In genomic region chr5:73823508-73823925, GRCh38 we compare ENCODE assay signal across 17 cellular contexts.
A peak's percentile ranks its signal among the peaks of the same experiment; 100 is the strongest.
DNase-seq lines count a peak whose midpoint lies in the region; ATAC-seq, FAIRE-seq and TF ChIP-seq lines count a peak whose summit lies in the region.
"Had no signal": no experiment of that assay in that cellular context is flagged by ENCODE, and none has a peak within 500 bp of the region (broad histone marks: within the 10 kb centered on the region; RNA-seq: fewer than 3 reads in every experiment).

No MANE protein-coding gene starts in this region.

- no TSS peak for BruUV-seq in MCF 10A (replicated peaks; lab: Mats Ljungman, UMichigan)

- no peak for ATAC-seq in lower lobe of right lung
- ATAC-seq in GM19395 (IDR thresholded peaks at IDR 0.05; ENCODE audit: unreplicated experiment): no peak
- no peak for ATAC-seq in left lobe of liver
- ATAC-seq in effector memory CD8-positive, alpha-beta T cell (replicated peaks): no peak
- ATAC-seq: activated CD4-positive, alpha-beta T cell treated with anti-CD3 and anti-CD28 coated beads for 36 hours had no signal

- intact Hi-C loops in breast epithelium (cut with DNase I; ENCODE audit: low total_unique reads): no loop called here
- intact Hi-C loops in MCF 10A (cut with micrococcal nuclease): no loop called here
- intact Hi-C loops in lower lobe of right lung (cut with DNase I): no loop called here

- POLR2A ChIA-PET in MCF 10A (lab: Yijun Ruan, JAX): interaction anchor here (0.7 to 3.0 kb wide), 5 partner anchors 10 to 458 kb away, joined by 3 to 61 read pairs (median 4); partner anchors contain the start of genes ANKRA2 and UTP15

- H3K9ac ChIP-seq in astrocyte (ENCODE audit: low read length): no peak overlapping the region

- H4K20me1 ChIP-seq in astrocyte (ENCODE audit: insufficient read depth, low read length): no peaks in the 10 kb centered on the region

- no peaks in the 10 kb centered on the region for H3K36me3 ChIP-seq in breast epithelium
- no peaks in the 10 kb centered on the region for H3K36me3 ChIP-seq in astrocyte (ENCODE audit: insufficient read depth, low read length)
- H3K36me3 ChIP-seq in lower lobe of right lung: no peaks in the 10 kb centered on the region
- H3K36me3 ChIP-seq: adrenal gland had no signal

- TF ChIP-seq CTCF in breast epithelium (IDR thresholded peaks at IDR 0.05) (no peak), MCF 10A (IDR thresholded peaks at IDR 0.05; ENCODE audit: unreplicated experiment) (no peak), astrocyte (IDR thresholded peaks at IDR 0.05; ENCODE audit: insufficient read depth, low read depth, low read length) (no peak), lower lobe of right lung (IDR thresholded peaks at IDR 0.05) (no peak)

- H3K4me3 Mint-ChIP-seq in MCF 10A (ENCODE audit: unreplicated experiment) (no peak overlapping the region), astrocyte (ENCODE audit: unreplicated experiment) (no peak overlapping the region)
- no peak overlapping the region for H3K4me3 Mint-ChIP-seq in effector memory CD8-positive, alpha-beta T cell
- H3K4me3 Mint-ChIP-seq: activated CD4-positive, alpha-beta T cell treated with anti-CD3 and anti-CD28 coated beads for 36 hours; T-helper 1 cell treated with Interleukin-12 subunit alpha and Interleukin-12 subunit beta and Interleukin-4 antibody, amounts not matched to agents 30 μg/mL and 1 μg/mL, for 36 hours had no signal

- no peak for FAIRE-seq in astrocyte (lab: Jason Lieb, UNC)
- FAIRE-seq: H1 had no signal

- H3K4me1 ChIP-seq in breast epithelium: peaks cover 0 to 12% of the 10 kb centered on the region in 2 donors
- H3K4me1 ChIP-seq in astrocyte (ENCODE audit: insufficient read depth, low read length): peaks cover 38% of the 10 kb centered on the region
- H3K4me1 ChIP-seq in lower lobe of right lung: peaks cover 30% of the 10 kb centered on the region

- CTCF ChIA-PET in MCF 10A (lab: Yijun Ruan, JAX): interaction anchor here (0.5 to 0.6 kb wide), 3 partner anchors 11 to 971 kb away, joined by 3 to 4 read pairs (median 4); no protein-coding TSS in a partner anchor

- no peaks in the 10 kb centered on the region for H3K9me3 ChIP-seq in breast epithelium
- H3K9me3 ChIP-seq in astrocyte (ENCODE audit: insufficient read depth, low read depth, low read length): no peaks in the 10 kb centered on the region
- no peaks in the 10 kb centered on the region for H3K9me3 ChIP-seq in lower lobe of right lung
- H3K9me3 ChIP-seq: adrenal gland had no signal

- H3K4me1 Mint-ChIP-seq in MCF 10A (ENCODE audit: insufficient read depth, unreplicated experiment): peaks cover 7% of the 10 kb centered on the region
- peaks cover 38% of the 10 kb centered on the region for H3K4me1 Mint-ChIP-seq in astrocyte (ENCODE audit: low read depth, unreplicated experiment)
- no peaks in the 10 kb centered on the region for H3K4me1 Mint-ChIP-seq in effector memory CD8-positive, alpha-beta T cell (ENCODE audit: low read depth in 2 of 2)
- H3K4me1 Mint-ChIP-seq: activated CD4-positive, alpha-beta T cell treated with anti-CD3 and anti-CD28 coated beads for 36 hours had no signal

- H3K79me2 ChIP-seq in astrocyte (ENCODE audit: insufficient read depth, low read length): no peaks in the 10 kb centered on the region

- DNase-seq in breast epithelium (ENCODE audit: low spot score in 2 of 2) (peak in 1 of 2 donors; percentile 71), MCF 10A (ENCODE audit: unreplicated experiment) (no peak), astrocyte (ENCODE audit: low read depth) (peak; percentile 80), kidney glomerular epithelial cell (lab: John Stamatoyannopoulos, UW) (peak; percentile 85), lower lobe of right lung (no peak), left lobe of liver (ENCODE audit: low spot score) (no peak)
- no peak for DNase-seq in effector memory CD8-positive, alpha-beta T cell
- DNase-seq: activated CD4-positive, alpha-beta T cell treated with anti-CD3 and anti-CD28 coated beads for 36 hours; activated T-cell treated with anti-CD3 and anti-CD28 coated beads, Interleukin-2, amount 50 U/mL, for 48 hours; adrenal gland; DND-41; effector CD8-positive, alpha-beta T cell; MM.1S; NCI-H2171 had no signal

- no peak overlapping the region for H2AFZ ChIP-seq in astrocyte (ENCODE audit: low read depth, low read length)

- H3K27ac ChIP-seq in breast epithelium (peak overlapping the region; percentile 78 to 90), astrocyte (ENCODE audit: low read depth, low read length) (no peak overlapping the region), lower lobe of right lung (no peak overlapping the region)

- no peaks in the 10 kb centered on the region for H3K36me3 Mint-ChIP-seq in MCF 10A (ENCODE audit: insufficient read depth, unreplicated experiment)
- H3K36me3 Mint-ChIP-seq in astrocyte (ENCODE audit: low read depth, unreplicated experiment): peaks cover 3% of the 10 kb centered on the region
- H3K36me3 Mint-ChIP-seq in effector memory CD8-positive, alpha-beta T cell (ENCODE audit: insufficient read depth): no peaks in the 10 kb centered on the region

- no peaks in the 10 kb centered on the region for H3K9me3 Mint-ChIP-seq in MCF 10A (ENCODE audit: unreplicated experiment)
- no peaks in the 10 kb centered on the region for H3K9me3 Mint-ChIP-seq in astrocyte (ENCODE audit: unreplicated experiment)
- H3K9me3 Mint-ChIP-seq in effector memory CD8-positive, alpha-beta T cell: no peaks in the 10 kb centered on the region
- H3K9me3 Mint-ChIP-seq: T-helper 1 cell treated with Interleukin-12 subunit alpha and Interleukin-12 subunit beta and Interleukin-4 antibody, amounts not matched to agents 30 μg/mL and 1 μg/mL, for 36 hours had no signal

- H3K4me2 ChIP-seq in astrocyte (ENCODE audit: low read length): peak overlapping the region; percentile 30

- TF ChIP-seq POLR2A in breast epithelium (IDR thresholded peaks at IDR 0.05): no peak

- H3K27me3 ChIP-seq in breast epithelium: no peaks in the 10 kb centered on the region
- no peaks in the 10 kb centered on the region for H3K27me3 ChIP-seq in astrocyte (ENCODE audit: insufficient read depth, low read length)
- no peaks in the 10 kb centered on the region for H3K27me3 ChIP-seq in lower lobe of right lung (ENCODE audit: low read depth)
- H3K27me3 ChIP-seq: adrenal gland had no signal

- H3K4me3 ChIP-seq in breast epithelium (no peak overlapping the region), astrocyte (ENCODE audit: insufficient read depth, low read depth, low read length) (no peak overlapping the region), lower lobe of right lung (no peak overlapping the region)
- H3K4me3 ChIP-seq: adrenal gland had no signal

- H3K27ac Mint-ChIP-seq in MCF 10A (ENCODE audit: low read depth, unreplicated experiment): no peak overlapping the region
- H3K27ac Mint-ChIP-seq in astrocyte (ENCODE audit: unreplicated experiment): peak overlapping the region; percentile 77
- no peak overlapping the region for H3K27ac Mint-ChIP-seq in effector memory CD8-positive, alpha-beta T cell
- H3K27ac Mint-ChIP-seq: activated CD4-positive, alpha-beta T cell treated with anti-CD3 and anti-CD28 coated beads for 36 hours; T-helper 1 cell treated with Interleukin-12 subunit alpha and Interleukin-12 subunit beta and Interleukin-4 antibody, amounts not matched to agents 30 μg/mL and 1 μg/mL, for 36 hours had no signal

- H3K27me3 Mint-ChIP-seq in MCF 10A (ENCODE audit: insufficient read depth, unreplicated experiment): no peaks in the 10 kb centered on the region
- H3K27me3 Mint-ChIP-seq in astrocyte (ENCODE audit: low read depth, unreplicated experiment): no peaks in the 10 kb centered on the region
- H3K27me3 Mint-ChIP-seq in effector memory CD8-positive, alpha-beta T cell: peaks cover 5 to 10% of the 10 kb centered on the region in 2 donors
- H3K27me3 Mint-ChIP-seq: activated CD4-positive, alpha-beta T cell treated with anti-CD3 and anti-CD28 coated beads for 36 hours had no signal

Comparison
In these comparisons a context has a peak if more than half of its experiments do, and no peak if none do; other contexts are left out.
1. DNase-seq: peak in astrocyte (single experiment) and kidney glomerular epithelial cell (single experiment); none in MCF 10A (single experiment), lower lobe of right lung (single experiment), left lobe of liver (single experiment) and effector memory CD8-positive, alpha-beta T cell (0 of 3).
2. H3K27ac ChIP-seq: peak in breast epithelium (2 of 2); none in astrocyte (single experiment) and lower lobe of right lung (single experiment).